23 cellular contexts compared by ENCODE assay signal in the genomic region with DNA sequence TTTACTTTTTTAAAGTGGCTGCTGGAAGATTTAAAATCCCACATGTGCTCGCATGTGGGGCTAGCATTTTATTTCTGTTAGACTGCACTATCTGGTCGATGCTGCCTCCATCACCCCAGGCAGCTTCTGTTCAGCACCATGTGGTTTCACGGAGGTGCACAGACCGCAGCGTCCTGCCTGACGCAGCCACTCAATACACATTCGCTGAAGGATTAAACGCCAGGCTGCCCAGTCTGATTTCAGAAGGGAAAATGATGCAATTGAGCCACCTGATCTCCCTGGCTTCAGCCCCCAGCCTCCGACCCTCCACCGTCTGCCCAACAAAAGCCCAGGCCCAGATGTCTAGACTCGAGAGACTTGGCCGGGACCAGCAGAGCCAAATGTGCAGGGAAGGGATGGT.
DNase-seq lines count a peak whose midpoint lies in the region; ATAC-seq and TF ChIP-seq lines count a peak whose summit lies in the region.
"Had no signal": no experiment of that assay in that cellular context is flagged by ENCODE, and none has a peak within 500 bp of the region (broad histone marks: within the 10 kb centered on the region; RNA-seq: fewer than 3 reads in every experiment).

No MANE protein-coding gene starts in this region.

- ATAC-seq in effector memory CD8-positive, alpha-beta T cell (replicated peaks), result peak; percentile 51
- no peak for ATAC-seq in stimulated activated effector memory CD8-positive, alpha-beta T cell treated with anti-CD3 and anti-CD28 coated beads, Interleukin-12 subunit alpha, Interleukin-12 subunit beta, amount 100 ng/mL, for 72 hours
- no peak for ATAC-seq in CD8-positive, alpha-beta T cell
- ATAC-seq in T-helper 17 cell, result no peak
- ATAC-seq: HCT116, natural killer cell, right lobe of liver had no signal

- H3K79me2 ChIP-seq in OCI-LY1 (ENCODE audit: insufficient read depth, low read length), result no peaks in the 10 kb centered on the region
- H3K79me2 ChIP-seq: parathyroid adenoma had no signal

- peak overlapping the region; percentile 91 for H3K9ac ChIP-seq in OCI-LY1 (ENCODE audit: low read length)
- H3K9ac ChIP-seq: parathyroid adenoma had no signal

- no peaks in the 10 kb centered on the region for H3K27me3 ChIP-seq in OCI-LY1 (ENCODE audit: insufficient read depth, low read length)
- no peaks in the 10 kb centered on the region for H3K27me3 ChIP-seq in CD8-positive, alpha-beta T cell (ENCODE audit: insufficient read depth, low read length)
- H3K27me3 ChIP-seq: brain microvascular endothelial cell, right lobe of liver, vagina had no signal

- H3K36me3 ChIP-seq in OCI-LY1 (ENCODE audit: insufficient read depth, low read length), result no peaks in the 10 kb centered on the region
- H3K36me3 ChIP-seq in CD8-positive, alpha-beta T cell (ENCODE audit: insufficient read depth, low read length), result no peaks in the 10 kb centered on the region
- H3K36me3 ChIP-seq: brain microvascular endothelial cell, left ventricle myocardium inferior, right lobe of liver, suprapubic skin, vagina had no signal

- CTCF ChIA-PET in CD8-positive, alpha-beta T cell (lab: Charles Lee), result no interaction called here

- POLR2A ChIA-PET in CD8-positive, alpha-beta T cell (lab: Charles Lee), result no interaction called here

- DNase-seq in DMS 273 (lab: John Stamatoyannopoulos, UW; ENCODE audit: unreplicated experiment), result peak; percentile 83
- DNase-seq in Jurkat, Clone E6-1 (ENCODE audit: low read depth, low spot score), result peak; percentile 77
- no peak for DNase-seq in effector memory CD8-positive, alpha-beta T cell
- DNase-seq in stimulated activated effector memory CD8-positive, alpha-beta T cell treated with anti-CD3 and anti-CD28 coated beads, Interleukin-12 subunit alpha, Interleukin-12 subunit beta, amount 100 ng/mL, for 72 hours (ENCODE audit: low spot score in 2 of 2), result no peak
- no peak for DNase-seq in 8988T
- no peak for DNase-seq in CD8-positive, alpha-beta T cell
- DNase-seq in T-helper 17 cell, result no peak
- DNase-seq: activated CD4-positive, CD25-positive, alpha-beta regulatory T cell treated with anti-CD3 and anti-CD28 coated beads, Interleukin-2, amount 50 U/mL, for 72 hours; brain microvascular endothelial cell; DMS53; immature natural killer cell; left ventricle myocardium inferior; natural killer cell; NCI-H2227 treated with DMSO at 0.1 percent for 48 hours; right lobe of liver; stimulated activated CD4-positive, alpha-beta T cell treated with anti-CD3 and anti-CD28 coated beads, Interleukin-15, amount 100 ng/mL, for 24 hours had no signal

- peak overlapping the region; percentile 22 for H3K4me3 ChIP-seq in Jurkat, Clone E6-1 (ENCODE audit: low read length)
- peak overlapping the region; percentile 66 for H3K4me3 ChIP-seq in OCI-LY1 (ENCODE audit: low read depth, low read length, poor library complexity, severe bottlenecking)
- H3K4me3 ChIP-seq in CD8-positive, alpha-beta T cell (ENCODE audit: low read depth, low read length), result no peak overlapping the region
- H3K4me3 ChIP-seq: left ventricle myocardium inferior, right lobe of liver, suprapubic skin, vagina had no signal

- peaks cover 2% of the 10 kb centered on the region for H3K36me3 Mint-ChIP-seq in effector memory CD8-positive, alpha-beta T cell (ENCODE audit: insufficient read depth)
- H3K36me3 Mint-ChIP-seq in stimulated activated effector memory CD8-positive, alpha-beta T cell treated with anti-CD3 and anti-CD28 coated beads, Interleukin-12 subunit alpha, Interleukin-12 subunit beta, amount 100 ng/mL, for 72 hours, result no peaks in the 10 kb centered on the region
- H3K36me3 Mint-ChIP-seq in CD8-positive, alpha-beta T cell, result no peaks in the 10 kb centered on the region
- peaks cover 2% of the 10 kb centered on the region for H3K36me3 Mint-ChIP-seq in T-helper 17 cell (ENCODE audit: low read depth)
- H3K36me3 Mint-ChIP-seq: immature natural killer cell, mesothelial cell of epicardium, natural killer cell had no signal

- no peaks in the 10 kb centered on the region for H3K9me3 Mint-ChIP-seq in effector memory CD8-positive, alpha-beta T cell
- H3K9me3 Mint-ChIP-seq in stimulated activated effector memory CD8-positive, alpha-beta T cell treated with anti-CD3 and anti-CD28 coated beads, Interleukin-12 subunit alpha, Interleukin-12 subunit beta, amount 100 ng/mL, for 72 hours, result no peaks in the 10 kb centered on the region
- H3K9me3 Mint-ChIP-seq in CD8-positive, alpha-beta T cell, result no peaks in the 10 kb centered on the region
- H3K9me3 Mint-ChIP-seq: dendritic cell treated with granulocyte-macrophage colony-stimulating factor and Interleukin-4, amounts not matched to agents 40 ng/mL and 50 ng/mL, for 4 days; mesothelial cell of epicardium; natural killer cell had no signal

- no peak overlapping the region for H3K4me3 Mint-ChIP-seq in effector memory CD8-positive, alpha-beta T cell
- H3K4me3 Mint-ChIP-seq in stimulated activated effector memory CD8-positive, alpha-beta T cell treated with anti-CD3 and anti-CD28 coated beads, Interleukin-12 subunit alpha, Interleukin-12 subunit beta, amount 100 ng/mL, for 72 hours, result no peak overlapping the region
- H3K4me3 Mint-ChIP-seq in CD8-positive, alpha-beta T cell, result no peak overlapping the region
- no peak overlapping the region for H3K4me3 Mint-ChIP-seq in T-helper 17 cell
- H3K4me3 Mint-ChIP-seq: dendritic cell treated with granulocyte-macrophage colony-stimulating factor and Interleukin-4, amounts not matched to agents 40 ng/mL and 50 ng/mL, for 4 days; immature natural killer cell; mesothelial cell of epicardium; natural killer cell had no signal

- H4K20me1 ChIP-seq in OCI-LY1 (ENCODE audit: insufficient read depth, low read length), result no peaks in the 10 kb centered on the region

- H3K4me1 Mint-ChIP-seq in effector memory CD8-positive, alpha-beta T cell (ENCODE audit: low read depth in 2 of 2), result peaks cover 0 to 5% of the 10 kb centered on the region in 2 donors
- H3K4me1 Mint-ChIP-seq in stimulated activated effector memory CD8-positive, alpha-beta T cell treated with anti-CD3 and anti-CD28 coated beads, Interleukin-12 subunit alpha, Interleukin-12 subunit beta, amount 100 ng/mL, for 72 hours, result no peaks in the 10 kb centered on the region
- H3K4me1 Mint-ChIP-seq in CD8-positive, alpha-beta T cell (ENCODE audit: low read depth), result no peaks in the 10 kb centered on the region
- H3K4me1 Mint-ChIP-seq in T-helper 17 cell, result peaks cover 4% of the 10 kb centered on the region
- H3K4me1 Mint-ChIP-seq: immature natural killer cell, natural killer cell had no signal

- H3K4me2 ChIP-seq in OCI-LY1 (ENCODE audit: low read length), result peak overlapping the region; percentile 88

- H3K9me3 ChIP-seq in OCI-LY1 (ENCODE audit: low read length), result no peaks in the 10 kb centered on the region
- H3K9me3 ChIP-seq in CD8-positive, alpha-beta T cell (ENCODE audit: low read length), result no peaks in the 10 kb centered on the region
- H3K9me3 ChIP-seq in T-helper 17 cell (ENCODE audit: control insufficient read depth, low read length, poor library complexity, severe bottlenecking), result no peaks in the 10 kb centered on the region
- H3K9me3 ChIP-seq: left ventricle myocardium inferior, right lobe of liver, suprapubic skin, vagina had no signal

- H3K27ac ChIP-seq in OCI-LY1 (ENCODE audit: low read depth, low read length, poor library complexity, severe bottlenecking), result peak overlapping the region; percentile 100
- H3K27ac ChIP-seq in CD8-positive, alpha-beta T cell (ENCODE audit: low read depth, low read length), result no peak overlapping the region
- H3K27ac ChIP-seq: brain microvascular endothelial cell, left ventricle myocardium inferior, parathyroid adenoma, right lobe of liver, suprapubic skin, vagina had no signal

- no peaks in the 10 kb centered on the region for H3K9me2 ChIP-seq in OCI-LY1 (ENCODE audit: low read depth, low read length)

- no peak overlapping the region for H3K27ac Mint-ChIP-seq in effector memory CD8-positive, alpha-beta T cell
- H3K27ac Mint-ChIP-seq in stimulated activated effector memory CD8-positive, alpha-beta T cell treated with anti-CD3 and anti-CD28 coated beads, Interleukin-12 subunit alpha, Interleukin-12 subunit beta, amount 100 ng/mL, for 72 hours, result no peak overlapping the region
- H3K27ac Mint-ChIP-seq in CD8-positive, alpha-beta T cell, result no peak overlapping the region
- no peak overlapping the region for H3K27ac Mint-ChIP-seq in T-helper 17 cell
- H3K27ac Mint-ChIP-seq: dendritic cell treated with granulocyte-macrophage colony-stimulating factor and Interleukin-4, amounts not matched to agents 40 ng/mL and 50 ng/mL, for 4 days; immature natural killer cell; mesothelial cell of epicardium; natural killer cell had no signal

- no peak overlapping the region for H2AFZ ChIP-seq in OCI-LY1 (ENCODE audit: low read length)
- H2AFZ ChIP-seq: parathyroid adenoma had no signal

- H3K4me1 ChIP-seq in OCI-LY1 (ENCODE audit: insufficient read depth, low read length, severe bottlenecking), result peaks cover 99% of the 10 kb centered on the region
- H3K4me1 ChIP-seq in CD8-positive, alpha-beta T cell (ENCODE audit: insufficient read depth, low read length), result no peaks in the 10 kb centered on the region
- H3K4me1 ChIP-seq: left ventricle myocardium inferior, parathyroid adenoma, right lobe of liver, suprapubic skin, vagina had no signal

- no peak for TF ChIP-seq CTCF in OCI-LY1 (IDR thresholded peaks at IDR 0.05; ENCODE audit: low read length)
- TF ChIP-seq CTCF in CD8-positive, alpha-beta T cell (IDR thresholded peaks at IDR 0.05), result no peak

- peaks cover 27 to 41% of the 10 kb centered on the region in 2 donors for H3K27me3 Mint-ChIP-seq in effector memory CD8-positive, alpha-beta T cell
- H3K27me3 Mint-ChIP-seq in CD8-positive, alpha-beta T cell (ENCODE audit: low read depth), result peaks cover 11% of the 10 kb centered on the region
- H3K27me3 Mint-ChIP-seq in T-helper 17 cell, result peaks cover 43% of the 10 kb centered on the region

- intact Hi-C loops in CD8-positive, alpha-beta T cell (cut with DNase I, micrococcal nuclease), result no loop called here

- H3F3A ChIP-seq in OCI-LY1 (ENCODE audit: insufficient read depth, low read length), result 0 out of 2 replicates have a peak, but pooled peaks cover 3% of the 10 kb centered on the region

Comparison
In these comparisons a context has a peak if more than half of its experiments do, and no peak if none do; other contexts are left out.
1. DNase-seq: peak in DMS 273 (single experiment) and Jurkat, Clone E6-1 (single experiment); none in effector memory CD8-positive, alpha-beta T cell (0 of 3), stimulated activated effector memory CD8-positive, alpha-beta T cell treated with anti-CD3 and anti-CD28 coated beads, Interleukin-12 subunit alpha, Interleukin-12 subunit beta, amount 100 ng/mL, for 72 hours (0 of 2), 8988T (single experiment), CD8-positive, alpha-beta T cell (0 of 7) and T-helper 17 cell (0 of 3).